ENCODE assay signal across 19 cellular contexts in the genomic region with DNA sequence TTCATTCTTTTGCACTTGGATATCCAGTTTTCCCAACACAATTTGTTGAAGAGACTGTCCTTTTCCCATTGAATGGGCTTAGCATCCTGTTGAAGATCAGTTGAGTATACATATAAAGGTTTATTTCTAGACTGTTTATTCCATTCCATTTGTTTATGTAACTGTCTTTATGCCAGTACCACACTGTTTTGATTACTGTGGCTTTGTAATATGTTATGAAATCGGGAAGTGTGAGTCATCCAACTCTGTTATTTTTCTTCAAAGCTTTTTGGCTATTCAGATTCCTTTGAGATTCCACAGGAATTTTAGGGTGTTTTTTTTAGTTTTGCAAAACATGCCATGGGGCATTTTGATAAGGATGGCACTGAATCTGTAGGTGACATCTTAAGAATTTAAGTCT.
DNase-seq lines count a peak whose midpoint lies in the region; ATAC-seq, FAIRE-seq and TF ChIP-seq lines count a peak whose summit lies in the region.
"Had no signal": no experiment of that assay in that cellular context is flagged by ENCODE, and none has a peak within 500 bp of the region (broad histone marks: within the 10 kb centered on the region; RNA-seq: fewer than 3 reads in every experiment).

No MANE protein-coding gene starts in this region.

- no peaks in the 10 kb centered on the region for H3K79me2 ChIP-seq in HCT116 (ENCODE audit: insufficient read depth, low read length)
- no peaks in the 10 kb centered on the region for H3K79me2 ChIP-seq in K562 (ENCODE audit: control insufficient read depth, insufficient read depth, low read length)

- no peaks in the 10 kb centered on the region for H3K27me3 ChIP-seq in HCT116 (ENCODE audit: insufficient read depth, low read length)
- peaks cover 0 to 10% of the 10 kb centered on the region in 2 experiments; a peak in 1 of 5 replicates for H3K27me3 ChIP-seq in K562 (ENCODE audit: control insufficient read depth in 2 of 2, insufficient read depth in 2 of 2, low read length in 2 of 2)

- in situ Hi-C loops in K562 (cut with MboI), result no loop called here

- no TSS peak for BruUV-seq in HCT116 (replicated peaks; lab: Mats Ljungman, UMichigan)
- no TSS peak for BruUV-seq in K562 (replicated peaks; lab: Mats Ljungman, UMichigan)

- DNase-seq in EH (ENCODE audit: low read depth) (peak; percentile 54), HCT116 (ENCODE audit: low read depth, low spot score) (no peak), M059J (ENCODE audit: low read depth) (peak; percentile 83), K562 (ENCODE audit: extremely low read depth in 1 of 4, low spot score in 3 of 4) (no peak), NCI-H226 (no peak), NCI-H1417 (lab: John Stamatoyannopoulos, UW) (no peak), NCI-H2081 treated with DMSO at 0.1 percent for 48 hours (lab: John Stamatoyannopoulos, UW) (no peak), sciatic nerve (ENCODE audit: low spot score) (no peak)
- DNase-seq: 8988T; CD8-positive, alpha-beta T cell; COR-L47; DMS 273 treated with DMSO at 0.1 percent for 48 hours; DMS53; DND-41; GM23248; HCEC 1CT had no signal

- intact Hi-C loops in HCT116 (cut with micrococcal nuclease), result no loop called here
- intact Hi-C loops in K562 (cut with micrococcal nuclease), result no loop called here
- intact Hi-C loops in sciatic nerve (cut with DNase I), result no loop called here

- H2AFZ ChIP-seq in HCT116 (ENCODE audit: low read depth, low read length, poor library complexity, severe bottlenecking) (no peak overlapping the region), K562 (ENCODE audit: low read depth, low read length) (no peak overlapping the region)
- H2AFZ ChIP-seq: GM23248 had no signal

- H3K9me2 ChIP-seq in HCT116 (ENCODE audit: insufficient read depth), result no peaks in the 10 kb centered on the region

- H4K20me1 ChIP-seq in HCT116 (ENCODE audit: insufficient read depth) (no peaks in the 10 kb centered on the region), K562 (replicated peaks; ENCODE audit: control insufficient read depth, insufficient read depth, low read length) (no peaks in the 10 kb centered on the region)
- H4K20me1 ChIP-seq: BLaER1 treated with 17β-estradiol and CSF1 and Interleukin-3, amounts not matched to agents 10 nM and 100 nM had no signal

- no peaks in the 10 kb centered on the region for H3K36me3 ChIP-seq in HCT116 (ENCODE audit: control insufficient read depth in 1 of 2, insufficient read depth in 2 of 2, low read length in 2 of 2)
- H3K36me3 ChIP-seq in K562 (ENCODE audit: control insufficient read depth, insufficient read depth, low read length), result no peaks in the 10 kb centered on the region
- H3K36me3 ChIP-seq: BLaER1 treated with 17β-estradiol and CSF1 and Interleukin-3, amounts not matched to agents 10 nM and 100 nM had no signal

- no peak overlapping the region for H3K4me2 ChIP-seq in HCT116 (ENCODE audit: low read length)
- no peak overlapping the region for H3K4me2 ChIP-seq in K562 (ENCODE audit: insufficient read depth, low read length)
- H3K4me2 ChIP-seq: BLaER1 treated with 17β-estradiol and CSF1 and Interleukin-3, amounts not matched to agents 10 nM and 100 nM had no signal

- H3K9ac ChIP-seq in HCT116 (ENCODE audit: low read length), result no peak overlapping the region
- H3K9ac ChIP-seq in K562 (ENCODE audit: insufficient read depth in 1 of 2, low read depth in 2 of 2, low read length in 2 of 2), result no peak overlapping the region
- H3K9ac ChIP-seq: BLaER1 treated with 17β-estradiol and CSF1 and Interleukin-3, amounts not matched to agents 10 nM and 100 nM; GM23248 had no signal

- H3K9me3 ChIP-seq in HCT116 (ENCODE audit: control insufficient read depth in 1 of 2, insufficient read depth in 1 of 2, low read depth in 1 of 2, low read length in 2 of 2) (peaks cover 4 to 6% of the 10 kb centered on the region in 2 experiments; a peak in 2 of 4 replicates), K562 (replicated peaks; ENCODE audit: control insufficient read depth, insufficient read depth, low read depth, low read length) (no peaks in the 10 kb centered on the region)

- no peak for TF ChIP-seq RAD21 in HCT116 (IDR thresholded peaks at IDR 0.05; ENCODE audit: low read depth)
- TF ChIP-seq RAD21 in K562 (CRISPR knock-in tag; conservative IDR thresholded peaks at IDR 0.05 in 1 of 2, IDR thresholded peaks at IDR 0.05 in 1 of 2), result no peak

- WGBS in K562 (ENCODE audit: insufficient coverage, low coverage, missing lambda C conversion rate), result 0% methylated on average over 1 of the region's 1 CpG

- FAIRE-seq in K562 (lab: Jason Lieb, UNC), result no peak
- FAIRE-seq: GM12878, H54 had no signal

- TF ChIP-seq CTCF in HCT116 (IDR thresholded peaks at IDR 0.05 in 2 of 3, conservative IDR thresholded peaks at IDR 0.05 in 1 of 3; ENCODE audit: borderline replicate concordance in 1 of 3, insufficient read depth in 1 of 3, low read depth in 2 of 3, low read length in 2 of 3) (no peak), K562 (IDR thresholded peaks at IDR 0.05 in 2 of 3, conservative IDR thresholded peaks at IDR 0.05 in 1 of 3; ENCODE audit: insufficient read depth in 2 of 3, low read depth in 1 of 3, low read length in 3 of 3) (no peak)

- H3K4me1 ChIP-seq in HCT116 (ENCODE audit: control insufficient read depth in 1 of 2, insufficient read depth in 2 of 2, low read length in 2 of 2) (peaks cover 0 to 11% of the 10 kb centered on the region in 2 experiments; a peak in 2 of 4 replicates), K562 (replicated peaks in 1 of 2; ENCODE audit: control insufficient read depth in 2 of 2, insufficient read depth in 2 of 2, low read length in 2 of 2) (peaks cover 0 to 9% of the 10 kb centered on the region in 2 experiments; a peak in 3 of 5 replicates)

- H3K4me3 ChIP-seq in HCT116 (replicated peaks in 1 of 2; ENCODE audit: low read depth in 1 of 2, low read length in 2 of 2) (no peak overlapping the region), K562 (no peak overlapping the region)
- H3K4me3 ChIP-seq: BLaER1 treated with 17β-estradiol and CSF1 and Interleukin-3, amounts not matched to agents 10 nM and 100 nM; GM12878; GM23248 had no signal

- CTCF ChIA-PET in HCT116 (lab: Charles Lee) (no interaction called here), K562 (lab: Yijun Ruan, JAX; ENCODE audit: low intra/inter-chr PET ratio) (no interaction called here)

- ATAC-seq in HCT116 (no peak), K562 (no peak), sciatic nerve (no peak)
- ATAC-seq: CD8-positive, alpha-beta T cell; GM12878 had no signal

- POLR2A ChIA-PET in HCT116 (lab: Charles Lee) (no interaction called here), K562 (lab: Yijun Ruan, JAX) (interaction anchor here (0.6 kb wide), 1 partner anchor 101 kb away, joined by 3 read pairs; no protein-coding TSS in a partner anchor)

- TF ChIP-seq EP300 in K562 (IDR thresholded peaks at IDR 0.05; ENCODE audit: low read length), result no peak

- TF ChIP-seq POLR2A in HCT116 (IDR thresholded peaks at IDR 0.05; ENCODE audit: borderline replicate concordance, extremely low read depth, insufficient read depth, insufficient read length), result no peak
- TF ChIP-seq POLR2A in K562 (conservative IDR thresholded peaks at IDR 0.05), result no peak

- RAD21 ChIA-PET in HCT116 (lab: Charles Lee; ENCODE audit: low non-redundant PET in 1 of 2, low total read pairs in 2 of 2, uncharacterized antibody in 2 of 2, unreplicated experiment in 2 of 2), result no interaction called here

- H3K27ac ChIP-seq in HCT116 (ENCODE audit: low read depth, low read length) (no peak overlapping the region), K562 (ENCODE audit: extremely low read depth, low read depth, low read length) (no peak overlapping the region)
- H3K27ac ChIP-seq: BLaER1 treated with 17β-estradiol and CSF1 and Interleukin-3, amounts not matched to agents 10 nM and 100 nM; GM23248 had no signal

- H3K9me1 ChIP-seq in K562 (ENCODE audit: control insufficient read depth, insufficient read depth, low read length), result no peaks in the 10 kb centered on the region

TF ChIP-seq in HCT116, 20 proteins besides CTCF, POLR2A, EP300 and RAD21:
- TF ChIP-seq, protein P1, sequence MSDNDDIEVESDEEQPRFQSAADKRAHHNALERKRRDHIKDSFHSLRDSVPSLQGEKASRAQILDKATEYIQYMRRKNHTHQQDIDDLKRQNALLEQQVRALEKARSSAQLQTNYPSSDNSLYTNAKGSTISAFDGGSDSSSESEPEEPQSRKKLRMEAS (IDR thresholded peaks at IDR 0.05), result no peak
- 0 out of 2 replicates have a peak, but pooled peaks have one; percentile 18 for TF ChIP-seq CBX3 (IDR thresholded peaks at IDR 0.05; ENCODE audit: low read depth)

TF ChIP-seq in K562, 482 proteins besides CTCF, POLR2A, EP300 and RAD21:
- TF ChIP-seq DMBX1 (CRISPR knock-in tag; IDR thresholded peaks at IDR 0.05; ENCODE audit: borderline replicate concordance), result no peak
- TF ChIP-seq L3MBTL2 (IDR thresholded peaks at IDR 0.05), result no peak
- TF ChIP-seq, protein P2, sequence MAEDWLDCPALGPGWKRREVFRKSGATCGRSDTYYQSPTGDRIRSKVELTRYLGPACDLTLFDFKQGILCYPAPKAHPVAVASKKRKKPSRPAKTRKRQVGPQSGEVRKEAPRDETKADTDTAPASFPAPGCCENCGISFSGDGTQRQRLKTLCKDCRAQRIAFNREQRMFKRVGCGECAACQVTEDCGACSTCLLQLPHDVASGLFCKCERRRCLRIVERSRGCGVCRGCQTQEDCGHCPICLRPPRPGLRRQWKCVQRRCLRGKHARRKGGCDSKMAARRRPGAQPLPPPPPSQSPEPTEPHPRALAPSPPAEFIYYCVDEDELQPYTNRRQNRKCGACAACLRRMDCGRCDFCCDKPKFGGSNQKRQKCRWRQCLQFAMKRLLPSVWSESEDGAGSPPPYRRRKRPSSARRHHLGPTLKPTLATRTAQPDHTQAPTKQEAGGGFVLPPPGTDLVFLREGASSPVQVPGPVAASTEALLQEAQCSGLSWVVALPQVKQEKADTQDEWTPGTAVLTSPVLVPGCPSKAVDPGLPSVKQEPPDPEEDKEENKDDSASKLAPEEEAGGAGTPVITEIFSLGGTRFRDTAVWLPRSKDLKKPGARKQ (CRISPR knock-in tag; IDR thresholded peaks at IDR 0.05), result no peak
- TF ChIP-seq C11orf30 (IDR thresholded peaks at IDR 0.05; ENCODE audit: low read depth), result no peak
- TF ChIP-seq RBM25 (IDR thresholded peaks at IDR 0.05; ENCODE audit: low read depth, low read length, severe bottlenecking), result peak; percentile 5

Comparison
In these comparisons a context has a peak if more than half of its experiments do, and no peak if none do; other contexts are left out.
1. DNase-seq: peak in EH (single experiment) and M059J (single experiment); none in HCT116 (single experiment), K562 (0 of 4), NCI-H226 (single experiment), NCI-H1417 (0 of 3), NCI-H2081 treated with DMSO at 0.1 percent for 48 hours (single experiment) and sciatic nerve (single experiment).